Comparison of ENCODE assay signal across 14 cellular contexts in genomic region chr6:154593122-154593521, GRCh38.
DNase-seq lines count a peak whose midpoint lies in the region; ATAC-seq and TF ChIP-seq lines count a peak whose summit lies in the region.
"Had no signal": no experiment of that assay in that cellular context is flagged by ENCODE, and none has a peak within 500 bp of the region (broad histone marks: within the 10 kb centered on the region; RNA-seq: fewer than 3 reads in every experiment).

No MANE protein-coding gene starts in this region.

- H3K36me3 Mint-ChIP-seq in CD8-positive, alpha-beta memory T cell, result no peaks in the 10 kb centered on the region
- no peaks in the 10 kb centered on the region for H3K36me3 Mint-ChIP-seq in activated T-helper 17 cell treated with anti-CD3 and anti-CD28 coated beads, Interleukin-2, amount 50 U/mL, for 72 hours (ENCODE audit: low read depth)
- H3K36me3 Mint-ChIP-seq in activated CD4-positive, alpha-beta T cell treated with anti-CD3 and anti-CD28 coated beads for 36 hours (ENCODE audit: low read depth), result no peaks in the 10 kb centered on the region

- H3K27me3 ChIP-seq in CD8-positive, alpha-beta memory T cell (ENCODE audit: insufficient read depth, low read length, poor library complexity, severe bottlenecking), result no peaks in the 10 kb centered on the region
- H3K27me3 ChIP-seq in PC-3 (ENCODE audit: low read length), result no peaks in the 10 kb centered on the region
- H3K27me3 ChIP-seq: SJSA1 had no signal

- H3K27ac ChIP-seq in CD8-positive, alpha-beta memory T cell (ENCODE audit: low read depth, low read length), result peak overlapping the region; percentile 31
- H3K27ac ChIP-seq in PC-3 (ENCODE audit: low read length), result no peak overlapping the region
- H3K27ac ChIP-seq: SJSA1 had no signal

- H3K27ac Mint-ChIP-seq in CD8-positive, alpha-beta memory T cell, result no peak overlapping the region
- H3K27ac Mint-ChIP-seq in activated T-helper 17 cell treated with anti-CD3 and anti-CD28 coated beads, Interleukin-2, amount 50 U/mL, for 72 hours, result peak overlapping the region; percentile 32
- H3K27ac Mint-ChIP-seq in activated CD4-positive, alpha-beta T cell treated with anti-CD3 and anti-CD28 coated beads for 36 hours, result no peak overlapping the region
- H3K27ac Mint-ChIP-seq: activated B cell treated with CpG ODN at 0.5 μM for 24 hours had no signal

- no peak overlapping the region for H3K9ac ChIP-seq in PC-3 (ENCODE audit: low read length)

- H2AFZ ChIP-seq in PC-3 (ENCODE audit: low read length), result no peak overlapping the region

- no peak for DNase-seq in CD8-positive, alpha-beta memory T cell
- DNase-seq in NCI-H187 treated with DMSO at 0.1 percent for 48 hours (lab: John Stamatoyannopoulos, UW), result peak; percentile 68
- DNase-seq in kidney tubule cell (ENCODE audit: low spot score), result peak; percentile 11
- DNase-seq in PC-3, result no peak
- DNase-seq in GM10266 (ENCODE audit: extremely low spot score), result no peak
- no peak for DNase-seq in activated CD4-positive, alpha-beta T cell treated with anti-CD3 and anti-CD28 coated beads for 36 hours
- DNase-seq: activated B cell treated with CpG ODN at 0.5 μM for 24 hours, amygdala, DMS79, NCI-H446 treated with DMSO at 0.1 percent for 48 hours had no signal

- H3K79me2 ChIP-seq in PC-3 (ENCODE audit: low read length), result no peaks in the 10 kb centered on the region

- TF ChIP-seq CTCF in PC-3 (conservative IDR thresholded peaks at IDR 0.05; ENCODE audit: low read depth, low read length) (no peak), GM10266 (IDR thresholded peaks at IDR 0.05; ENCODE audit: control insufficient read depth, insufficient read depth, low read depth, missing control alignments) (no peak)

- no peaks in the 10 kb centered on the region for H4K20me1 ChIP-seq in PC-3 (ENCODE audit: low read length)

- H3K4me3 ChIP-seq in CD8-positive, alpha-beta memory T cell (ENCODE audit: low read length), result no peak overlapping the region
- H3K4me3 ChIP-seq in PC-3 (ENCODE audit: low read length), result no peak overlapping the region
- H3K4me3 ChIP-seq: SJSA1 had no signal

- H3K27me3 Mint-ChIP-seq in CD8-positive, alpha-beta memory T cell, result peaks cover 0 to 3% of the 10 kb centered on the region in 2 donors
- peaks cover 4% of the 10 kb centered on the region for H3K27me3 Mint-ChIP-seq in activated T-helper 17 cell treated with anti-CD3 and anti-CD28 coated beads, Interleukin-2, amount 50 U/mL, for 72 hours
- H3K27me3 Mint-ChIP-seq in activated CD4-positive, alpha-beta T cell treated with anti-CD3 and anti-CD28 coated beads for 36 hours, result no peaks in the 10 kb centered on the region

- H3K9me3 Mint-ChIP-seq in CD8-positive, alpha-beta memory T cell, result no peaks in the 10 kb centered on the region
- H3K9me3 Mint-ChIP-seq in activated T-helper 17 cell treated with anti-CD3 and anti-CD28 coated beads, Interleukin-2, amount 50 U/mL, for 72 hours, result no peaks in the 10 kb centered on the region
- H3K9me3 Mint-ChIP-seq in activated CD4-positive, alpha-beta T cell treated with anti-CD3 and anti-CD28 coated beads for 36 hours (ENCODE audit: low read depth), result no peaks in the 10 kb centered on the region
- H3K9me3 Mint-ChIP-seq: activated B cell treated with CpG ODN at 0.5 μM for 24 hours had no signal

- ATAC-seq in activated T-helper 17 cell treated with anti-CD3 and anti-CD28 coated beads, Interleukin-2, amount 50 U/mL, for 72 hours (replicated peaks), result no peak
- ATAC-seq in PC-3 (no peak), HG02840 (IDR thresholded peaks at IDR 0.05; ENCODE audit: low FRiP score, unreplicated experiment) (no peak)
- no peak for ATAC-seq in activated CD4-positive, alpha-beta T cell treated with anti-CD3 and anti-CD28 coated beads for 36 hours
- ATAC-seq: left colon had no signal

- CTCF ChIA-PET in CD8-positive, alpha-beta memory T cell (lab: Charles Lee), result no interaction called here
- CTCF ChIA-PET in PC-3 (lab: Charles Lee), result no interaction called here
- CTCF ChIA-PET in activated CD4-positive, alpha-beta T cell treated with anti-CD3 and anti-CD28 coated beads for 36 hours (lab: Charles Lee), result interaction anchor here (0.7 kb wide), 1 partner anchor 12 kb away, joined by 3 read pairs; no protein-coding TSS in a partner anchor

- H3K4me1 Mint-ChIP-seq in CD8-positive, alpha-beta memory T cell, result no peaks in the 10 kb centered on the region
- no peaks in the 10 kb centered on the region for H3K4me1 Mint-ChIP-seq in activated T-helper 17 cell treated with anti-CD3 and anti-CD28 coated beads, Interleukin-2, amount 50 U/mL, for 72 hours
- no peaks in the 10 kb centered on the region for H3K4me1 Mint-ChIP-seq in activated CD4-positive, alpha-beta T cell treated with anti-CD3 and anti-CD28 coated beads for 36 hours
- H3K4me1 Mint-ChIP-seq: activated B cell treated with CpG ODN at 0.5 μM for 24 hours had no signal

- no peaks in the 10 kb centered on the region for H3K9me2 ChIP-seq in PC-3 (replicated peaks; ENCODE audit: low read length)

- no peaks in the 10 kb centered on the region for H3K36me3 ChIP-seq in CD8-positive, alpha-beta memory T cell (ENCODE audit: insufficient read depth, low read length)
- H3K36me3 ChIP-seq in PC-3 (ENCODE audit: low read depth, low read length), result no peaks in the 10 kb centered on the region
- H3K36me3 ChIP-seq: SJSA1 had no signal

- H3K4me1 ChIP-seq in CD8-positive, alpha-beta memory T cell (ENCODE audit: insufficient read depth, low read length), result no peaks in the 10 kb centered on the region
- no peaks in the 10 kb centered on the region for H3K4me1 ChIP-seq in PC-3 (ENCODE audit: insufficient read depth, low read length)
- H3K4me1 ChIP-seq: SJSA1 had no signal

- H3K4me2 ChIP-seq in PC-3 (ENCODE audit: low read length), result no peak overlapping the region

- no TSS peak for BruUV-seq in PC-3 (replicated peaks; lab: Mats Ljungman, UMichigan)

- intact Hi-C loops in PC-3 (cut with micrococcal nuclease), result no loop called here
- intact Hi-C loops in activated CD4-positive, alpha-beta T cell treated with anti-CD3 and anti-CD28 coated beads for 36 hours (cut with DNase I, micrococcal nuclease), result no loop called here

- H3K9me3 ChIP-seq in CD8-positive, alpha-beta memory T cell (ENCODE audit: low read length), result no peaks in the 10 kb centered on the region
- no peaks in the 10 kb centered on the region for H3K9me3 ChIP-seq in PC-3 (ENCODE audit: low read length)
- H3K9me3 ChIP-seq: SJSA1 had no signal

- no peak overlapping the region for H3K4me3 Mint-ChIP-seq in CD8-positive, alpha-beta memory T cell
- no peak overlapping the region for H3K4me3 Mint-ChIP-seq in activated T-helper 17 cell treated with anti-CD3 and anti-CD28 coated beads, Interleukin-2, amount 50 U/mL, for 72 hours
- no peak overlapping the region for H3K4me3 Mint-ChIP-seq in activated CD4-positive, alpha-beta T cell treated with anti-CD3 and anti-CD28 coated beads for 36 hours
- H3K4me3 Mint-ChIP-seq: activated B cell treated with CpG ODN at 0.5 μM for 24 hours had no signal

- no peaks in the 10 kb centered on the region for H3F3A ChIP-seq in PC-3 (ENCODE audit: low read length, unreplicated experiment)

- POLR2A ChIA-PET in CD8-positive, alpha-beta memory T cell (lab: Charles Lee), result no interaction called here
- POLR2A ChIA-PET in PC-3 (lab: Charles Lee; ENCODE audit: unreplicated experiment), result no interaction called here
- POLR2A ChIA-PET in activated CD4-positive, alpha-beta T cell treated with anti-CD3 and anti-CD28 coated beads for 36 hours (lab: Charles Lee), result no interaction called here

Comparison
In these comparisons a context has a peak if more than half of its experiments do, and no peak if none do; other contexts are left out.
1. DNase-seq: peak in NCI-H187 treated with DMSO at 0.1 percent for 48 hours (single experiment) and kidney tubule cell (single experiment); none in CD8-positive, alpha-beta memory T cell (0 of 5), PC-3 (single experiment), GM10266 (single experiment) and activated CD4-positive, alpha-beta T cell treated with anti-CD3 and anti-CD28 coated beads for 36 hours (single experiment).